ENCODE assay signal across 8 cellular contexts in genomic region chr9:100087218-100087617, GRCh38. TPM values are rescaled to one million over a fixed set of nuclear protein-coding genes. Genes with fewer than 3 reads are reported as not detected.
DNase-seq lines count a peak whose midpoint lies in the region; ATAC-seq and TF ChIP-seq lines count a peak whose summit lies in the region.

No MANE protein-coding gene starts in this region.

- H3K27ac ChIP-seq in PC-3 (ENCODE audit: low read length): no peak overlapping the region
- H3K27ac ChIP-seq in esophagus muscularis mucosa (replicated peaks in 1 of 4): no peak overlapping the region

- peaks cover 89% of the 10 kb centered on the region for H3K79me2 ChIP-seq in PC-3 (ENCODE audit: low read length)

- H3K36me3 ChIP-seq in PC-3 (ENCODE audit: low read depth, low read length) (no peaks in the 10 kb centered on the region), esophagus muscularis mucosa (no peaks in the 10 kb centered on the region)

- TF ChIP-seq POLR2A in esophagus muscularis mucosa (IDR thresholded peaks at IDR 0.05; ENCODE audit: low read depth): no peak

- no peaks in the 10 kb centered on the region for H3K27me3 Mint-ChIP-seq in activated T-cell treated with anti-CD3 and anti-CD28 coated beads, Interleukin-2, amount 50 U/mL, for 24 hours

- intact Hi-C loops in PC-3 (cut with micrococcal nuclease): no loop called here
- intact Hi-C loops in esophagus muscularis mucosa (cut with DNase I): no loop called here

- ATAC-seq in PC-3 (peak; percentile 26; the same call in 1 of the 2 replicates), HG02759 (IDR thresholded peaks at IDR 0.05; ENCODE audit: unreplicated experiment) (no peak)

- H3K9me3 Mint-ChIP-seq in activated T-cell treated with anti-CD3 and anti-CD28 coated beads, Interleukin-2, amount 50 U/mL, for 24 hours: no peaks in the 10 kb centered on the region

- no peak overlapping the region for H3K4me2 ChIP-seq in PC-3 (ENCODE audit: low read length)

- H3K4me3 ChIP-seq in PC-3 (ENCODE audit: low read length): no peak overlapping the region
- H3K4me3 ChIP-seq in astrocyte of the spinal cord (ENCODE audit: low read depth, low read length): no peak overlapping the region
- no peak overlapping the region for H3K4me3 ChIP-seq in esophagus muscularis mucosa

- H3K36me3 Mint-ChIP-seq in activated T-cell treated with anti-CD3 and anti-CD28 coated beads, Interleukin-2, amount 50 U/mL, for 24 hours (ENCODE audit: low read depth): peaks cover 4% of the 10 kb centered on the region

- H3K27me3 ChIP-seq in PC-3 (ENCODE audit: low read length): no peaks in the 10 kb centered on the region
- no peaks in the 10 kb centered on the region for H3K27me3 ChIP-seq in esophagus muscularis mucosa

- H3F3A ChIP-seq in PC-3 (ENCODE audit: low read length, unreplicated experiment): peaks cover 4% of the 10 kb centered on the region

- WGBS in esophagus muscularis mucosa: 79% methylated on average over 1 of the region's 1 CpG

- no TSS peak for BruUV-seq in PC-3 (replicated peaks; lab: Mats Ljungman, UMichigan)

- H4K20me1 ChIP-seq in PC-3 (ENCODE audit: low read length): peaks cover 65% of the 10 kb centered on the region

- in situ Hi-C loops in astrocyte of the spinal cord (cut with HindIII; ENCODE audit: low sequenced_read_pairs): no loop called here

- H3K9me3 ChIP-seq in PC-3 (ENCODE audit: low read length) (no peaks in the 10 kb centered on the region), esophagus muscularis mucosa (no peaks in the 10 kb centered on the region)

- H3K4me1 Mint-ChIP-seq in activated T-cell treated with anti-CD3 and anti-CD28 coated beads, Interleukin-2, amount 50 U/mL, for 24 hours (ENCODE audit: low read depth): peaks cover 86% of the 10 kb centered on the region

- CTCF ChIA-PET in PC-3 (lab: Charles Lee): no interaction called here

- H2AFZ ChIP-seq in PC-3 (ENCODE audit: low read length): no peak overlapping the region

- peak overlapping the region; percentile 22 for H3K27ac Mint-ChIP-seq in activated T-cell treated with anti-CD3 and anti-CD28 coated beads, Interleukin-2, amount 50 U/mL, for 24 hours

- TF ChIP-seq CTCF in PC-3 (conservative IDR thresholded peaks at IDR 0.05; ENCODE audit: low read depth, low read length) (no peak), astrocyte of the spinal cord (IDR thresholded peaks at IDR 0.05; ENCODE audit: low read depth, low read length) (no peak), esophagus muscularis mucosa (IDR thresholded peaks at IDR 0.05) (no peak)

- no peak for DNase-seq in activated T-cell treated with anti-CD3 and anti-CD28 coated beads, Interleukin-2, amount 50 U/mL, for 24 hours
- DNase-seq in activated T-cell treated with anti-CD3 and anti-CD28 coated beads for 4 hours (no peak), PC-3 (peak; percentile 64), astrocyte of the spinal cord (ENCODE audit: low read depth, low spot score) (peak; percentile 77), non-pigmented ciliary epithelial cell (ENCODE audit: low read depth) (peak; percentile 46), esophagus muscularis mucosa (ENCODE audit: extremely low spot score) (no peak), NCI-H2196 treated with DMSO at 0.1 percent for 48 hours (lab: John Stamatoyannopoulos, UW; ENCODE audit: unreplicated experiment) (no peak)

- no peak overlapping the region for H3K9ac ChIP-seq in PC-3 (ENCODE audit: low read length)

- peaks cover 25% of the 10 kb centered on the region for H3K4me1 ChIP-seq in PC-3 (ENCODE audit: insufficient read depth, low read length)
- peaks cover 0 to 50% (median 25%) of the 10 kb centered on the region in 4 donors for H3K4me1 ChIP-seq in esophagus muscularis mucosa

- POLR2A ChIA-PET in PC-3 (lab: Charles Lee; ENCODE audit: unreplicated experiment): no interaction called here

- H3K4me3 Mint-ChIP-seq in activated T-cell treated with anti-CD3 and anti-CD28 coated beads, Interleukin-2, amount 50 U/mL, for 24 hours: no peak overlapping the region

- no peak for TF ChIP-seq EP300 in esophagus muscularis mucosa (IDR thresholded peaks at IDR 0.05)

- no peaks in the 10 kb centered on the region for H3K9me2 ChIP-seq in PC-3 (replicated peaks; ENCODE audit: low read length)

RNA-seq across cellular contexts. Expression of gene ERP44, which starts 11.6 kb away (rescaled TPM):
- total RNA-seq in PC-3 (2014; rRNA removed): 5.8 and 7.7 TPM in 2 replicates
- 10 to 100 TPM; 12.1 to 13.3 (median 12.7) TPM for total RNA-seq in esophagus muscularis mucosa

RNA-seq across cellular contexts. Expression of gene INVS, which starts 11.8 kb away (rescaled TPM):
- total RNA-seq in PC-3 (2014; rRNA removed) (8.9 and 9.6 TPM in 2 replicates), esophagus muscularis mucosa (10 to 100 TPM; 19.2 to 24.1 (median 23.4) TPM)

Comparison
In these comparisons a context has a peak if more than half of its experiments do, and no peak if none do; other contexts are left out.
1. DNase-seq: peak in PC-3 (single experiment), astrocyte of the spinal cord (single experiment) and non-pigmented ciliary epithelial cell (single experiment); none in activated T-cell treated with anti-CD3 and anti-CD28 coated beads, Interleukin-2, amount 50 U/mL, for 24 hours (single experiment), activated T-cell treated with anti-CD3 and anti-CD28 coated beads for 4 hours (single experiment), esophagus muscularis mucosa (single experiment) and NCI-H2196 treated with DMSO at 0.1 percent for 48 hours (single experiment).